ENCODE assay signal across 27 cellular contexts in genomic region chr4:143091862-143092261, GRCh38.
"Had no signal": no experiment of that assay in that cellular context is flagged by ENCODE, and none has a peak within 500 bp of the region (broad histone marks: within the 10 kb centered on the region; RNA-seq: fewer than 3 reads in every experiment).

No MANE protein-coding gene starts in this region.

- H3K27me3 ChIP-seq: neural progenitor cell, ovary, right lobe of liver, sigmoid colon, thyroid gland, tibial nerve, upper lobe of left lung, vagina had no signal

- H3K4me3 Mint-ChIP-seq: natural killer cell; nephron; neural progenitor cell; stimulated activated effector memory CD8-positive, alpha-beta T cell treated with anti-CD3 and anti-CD28 coated beads, Interleukin-12 subunit alpha, Interleukin-12 subunit beta, amount 100 ng/mL, for 72 hours; stimulated activated naive B cell treated with anti-CD40 and anti-IgM and Interleukin-4, amounts not matched to agents 10 μg/mL and 1 μg/mL and 100 μg/mL, for 72 hours; stimulated activated naive CD8-positive, alpha-beta T cell treated with anti-CD3 and anti-CD28 coated beads, Interleukin-15, amount 100 ng/mL, for 72 hours had no signal

- H3K27ac Mint-ChIP-seq: natural killer cell; nephron; neural progenitor cell; progenitor cell of endocrine pancreas; stimulated activated effector memory CD8-positive, alpha-beta T cell treated with anti-CD3 and anti-CD28 coated beads, Interleukin-12 subunit alpha, Interleukin-12 subunit beta, amount 100 ng/mL, for 72 hours; stimulated activated naive B cell treated with anti-CD40 and anti-IgM and Interleukin-4, amounts not matched to agents 10 μg/mL and 1 μg/mL and 100 μg/mL, for 72 hours; stimulated activated naive CD8-positive, alpha-beta T cell treated with anti-CD3 and anti-CD28 coated beads, Interleukin-15, amount 100 ng/mL, for 72 hours had no signal

- H3K9me3 ChIP-seq: ovary, psoas muscle, right lobe of liver, sigmoid colon, thoracic aorta, thyroid gland, upper lobe of left lung, vagina had no signal

- H3K9me3 Mint-ChIP-seq: natural killer cell; stimulated activated effector memory CD8-positive, alpha-beta T cell treated with anti-CD3 and anti-CD28 coated beads, Interleukin-12 subunit alpha, Interleukin-12 subunit beta, amount 100 ng/mL, for 72 hours; stimulated activated naive CD8-positive, alpha-beta T cell treated with anti-CD3 and anti-CD28 coated beads, Interleukin-15, amount 100 ng/mL, for 72 hours had no signal

- H3K4me1 ChIP-seq: parathyroid adenoma, psoas muscle, right lobe of liver, sigmoid colon, thyroid gland, tibial nerve, upper lobe of left lung, vagina had no signal

- H3K9ac ChIP-seq: neural progenitor cell, parathyroid adenoma had no signal

- H3K4me1 Mint-ChIP-seq: natural killer cell; neural progenitor cell; stimulated activated effector memory CD8-positive, alpha-beta T cell treated with anti-CD3 and anti-CD28 coated beads, Interleukin-12 subunit alpha, Interleukin-12 subunit beta, amount 100 ng/mL, for 72 hours; stimulated activated naive B cell treated with anti-CD40 and anti-IgM and Interleukin-4, amounts not matched to agents 10 μg/mL and 1 μg/mL and 100 μg/mL, for 72 hours; stimulated activated naive CD8-positive, alpha-beta T cell treated with anti-CD3 and anti-CD28 coated beads, Interleukin-15, amount 100 ng/mL, for 72 hours had no signal

- H3K4me3 ChIP-seq: neural progenitor cell, ovary, psoas muscle, right lobe of liver, sigmoid colon, thoracic aorta, thyroid gland, tibial nerve, upper lobe of left lung, vagina had no signal

- H3K36me3 ChIP-seq: neural progenitor cell, ovary, right lobe of liver, sigmoid colon, thoracic aorta, thyroid gland, upper lobe of left lung, vagina had no signal

- ATAC-seq: natural killer cell; psoas muscle; right cardiac atrium; right lobe of liver; stimulated activated effector memory CD8-positive, alpha-beta T cell treated with anti-CD3 and anti-CD28 coated beads, Interleukin-12 subunit alpha, Interleukin-12 subunit beta, amount 100 ng/mL, for 72 hours; stimulated activated naive B cell treated with anti-CD40 and anti-IgM and Interleukin-4, amounts not matched to agents 10 μg/mL and 1 μg/mL and 100 μg/mL, for 72 hours; stimulated activated naive CD8-positive, alpha-beta T cell treated with anti-CD3 and anti-CD28 coated beads, Interleukin-15, amount 100 ng/mL, for 72 hours; stimulated activated naive CD8-positive, alpha-beta T cell treated with anti-CD3 and anti-CD28 coated beads, Interleukin-15, Interleukin-2, amounts not matched to agents 100 U/mL and 50 U/mL, for 24 hours had no signal

- H3K36me3 Mint-ChIP-seq: natural killer cell; neural progenitor cell; stimulated activated effector memory CD8-positive, alpha-beta T cell treated with anti-CD3 and anti-CD28 coated beads, Interleukin-12 subunit alpha, Interleukin-12 subunit beta, amount 100 ng/mL, for 72 hours had no signal

- H2AFZ ChIP-seq: neural progenitor cell, parathyroid adenoma had no signal

- H3K4me2 ChIP-seq: neural progenitor cell had no signal

- FAIRE-seq: small intestine, urothelium cell line had no signal

- H3K79me2 ChIP-seq: parathyroid adenoma had no signal

- H3K27me3 Mint-ChIP-seq: progenitor cell of endocrine pancreas; stimulated activated naive B cell treated with anti-CD40 and anti-IgM and Interleukin-4, amounts not matched to agents 10 μg/mL and 1 μg/mL and 100 μg/mL, for 72 hours; stimulated activated naive CD8-positive, alpha-beta T cell treated with anti-CD3 and anti-CD28 coated beads, Interleukin-15, amount 100 ng/mL, for 72 hours had no signal

- H3K27ac ChIP-seq: neural progenitor cell, ovary, parathyroid adenoma, psoas muscle, right lobe of liver, sigmoid colon, thoracic aorta, thyroid gland, tibial nerve, upper lobe of left lung, vagina had no signal

- DNase-seq: natural killer cell; occipital lobe; ovary; posterior cingulate gyrus; psoas muscle; right cardiac atrium; right lobe of liver; sigmoid colon; small intestine; stimulated activated CD4-positive, alpha-beta T cell treated with anti-CD3 and anti-CD28 coated beads, Interleukin-15, amount 100 ng/mL, for 24 hours; stimulated activated CD4-positive, alpha-beta T cell treated with anti-CD3 and anti-CD28 coated beads, Interleukin-2, amount 100 ng/mL, for 24 hours; stimulated activated CD4-positive, alpha-beta T cell treated with anti-CD3 and anti-CD28 coated beads, Interleukin-2, amount 100 ng/mL, for 48 hours; stimulated activated CD4-positive, alpha-beta T cell treated with anti-CD3 and anti-CD28 coated beads, Interleukin-4, amount 100 ng/mL, for 24 hours; stimulated activated naive B cell treated with anti-CD40 and anti-IgM and Interleukin-4, amounts not matched to agents 10 μg/mL and 1 μg/mL and 100 μg/mL, for 72 hours; stimulated activated naive CD8-positive, alpha-beta T cell treated with anti-CD3 and anti-CD28 coated beads, Interleukin-15, amount 100 ng/mL, for 72 hours; stimulated activated naive CD8-positive, alpha-beta T cell treated with anti-CD3 and anti-CD28 coated beads, Interleukin-15, Interleukin-2, amounts not matched to agents 100 U/mL and 50 U/mL, for 24 hours; thyroid gland; upper lobe of left lung had no signal
